ENCODE assay signal across 11 cellular contexts in the genomic region with DNA sequence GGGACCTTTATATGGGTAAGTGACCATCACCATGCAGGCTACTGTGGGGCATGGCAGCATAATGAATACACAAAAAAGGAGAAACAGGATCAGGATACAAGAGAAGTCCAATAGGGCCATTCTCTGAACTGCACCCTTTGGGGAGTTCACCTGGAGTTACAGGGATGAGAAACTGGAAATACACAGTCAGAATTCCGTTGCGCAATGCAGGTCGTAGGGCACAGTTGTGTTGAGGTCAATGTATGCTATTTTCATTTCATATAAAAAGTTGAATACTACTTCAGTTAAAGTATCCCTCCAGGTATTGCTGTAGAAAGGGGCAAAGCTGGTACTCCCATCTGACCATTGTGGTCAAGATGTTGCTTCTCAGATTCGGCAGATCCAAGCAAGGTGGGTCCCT.
"Had no signal": no experiment of that assay in that cellular context is flagged by ENCODE, and none has a peak within 500 bp of the region (broad histone marks: within the 10 kb centered on the region; RNA-seq: fewer than 3 reads in every experiment).

No MANE protein-coding gene starts in this region.

- H3K36me3 ChIP-seq: HAP-1 had no signal

- H3K27ac Mint-ChIP-seq: GM23338, H9, HFFc6 had no signal

- H2AFZ ChIP-seq: GM23248, GM23338 had no signal

- H3K9ac ChIP-seq: GM23248 had no signal

- H3K9me3 ChIP-seq: HAP-1 had no signal

- H3K4me3 ChIP-seq: GM23248, GM23338, HAP-1 had no signal

- DNase-seq: GM23248, GOT3, H7, H9, HCEC 1CT, HFFc6 had no signal

- H3K4me1 ChIP-seq: HAP-1 had no signal

- H3K9me3 Mint-ChIP-seq: GM23338 had no signal

- FAIRE-seq: H1, H54 had no signal

- H3K4me2 ChIP-seq: GM23338 had no signal

- ATAC-seq: GM23338, HCT116 had no signal

- H3K4me1 Mint-ChIP-seq: GM23338, H9 had no signal

- H3K27ac ChIP-seq: GM23248 had no signal

- H3K4me3 Mint-ChIP-seq: GM23338, H9, HFFc6 had no signal
